21 cellular contexts compared by ENCODE assay signal in genomic region chr4:29726938-29727337, GRCh38.
"Had no signal": no experiment of that assay in that cellular context is flagged by ENCODE, and none has a peak within 500 bp of the region (broad histone marks: within the 10 kb centered on the region; RNA-seq: fewer than 3 reads in every experiment).

No MANE protein-coding gene starts in this region.

- H3K27me3 ChIP-seq: esophagus squamous epithelium, right lobe of liver, testis, transverse colon had no signal

- DNase-seq: activated CD4-positive, alpha-beta T cell treated with anti-CD3 and anti-CD28 coated beads for 4 hours; activated CD4-positive, alpha-beta T cell treated with anti-CD3 and anti-CD28 coated beads, Interleukin-2, amount 50 U/mL, for 4 hours; activated naive CD4-positive, alpha-beta T cell; activated T-cell treated with anti-CD3 and anti-CD28 coated beads for 4 hours; activated T-cell treated with anti-CD3 and anti-CD28 coated beads, Interleukin-2, amount 50 U/mL, for 72 hours; anterior cingulate cortex; dermis blood vessel endothelial cell; effector CD4-positive, alpha-beta T cell; esophagus squamous epithelium; left cardiac atrium; left ventricle myocardium superior; mucosa of descending colon; right lobe of liver; stimulated activated CD4-positive, alpha-beta T cell treated with anti-CD3 and anti-CD28 coated beads, Interleukin-2, amount 100 ng/mL, for 48 hours; stimulated activated naive CD8-positive, alpha-beta T cell treated with anti-CD3 and anti-CD28 coated beads, Interleukin-15, Interleukin-2, amounts not matched to agents 100 U/mL and 50 U/mL, for 24 hours; testis; transverse colon had no signal

- H3K27ac ChIP-seq: epithelial cell of prostate, esophagus squamous epithelium, right lobe of liver, testis, transverse colon had no signal

- H3K4me1 ChIP-seq: esophagus squamous epithelium, right lobe of liver, testis, transverse colon had no signal

- H3K9me3 ChIP-seq: esophagus squamous epithelium, right lobe of liver, testis, transverse colon had no signal

- FAIRE-seq: bronchial epithelial cell, islet of Langerhans had no signal

- ATAC-seq: activated T-cell treated with anti-CD3 and anti-CD28 coated beads, Interleukin-2, amount 50 U/mL, for 72 hours; left cardiac atrium; left ventricle myocardium superior; mucosa of descending colon; natural killer cell treated with Interleukin-12 subunit alpha and Interleukin-12 subunit beta and Interleukin-15 and Interleukin-18, amount 100 ng/mL, for 72 hours; right lobe of liver; stimulated activated naive CD8-positive, alpha-beta T cell treated with anti-CD3 and anti-CD28 coated beads, Interleukin-15, Interleukin-2, amounts not matched to agents 100 U/mL and 50 U/mL, for 24 hours had no signal

- H3K36me3 ChIP-seq: esophagus squamous epithelium, right lobe of liver, transverse colon had no signal

- H3K4me3 ChIP-seq: esophagus squamous epithelium, mucosa of descending colon, right lobe of liver, testis, transverse colon had no signal
